Comparison of ENCODE assay signal across 32 cellular contexts in the genomic region with DNA sequence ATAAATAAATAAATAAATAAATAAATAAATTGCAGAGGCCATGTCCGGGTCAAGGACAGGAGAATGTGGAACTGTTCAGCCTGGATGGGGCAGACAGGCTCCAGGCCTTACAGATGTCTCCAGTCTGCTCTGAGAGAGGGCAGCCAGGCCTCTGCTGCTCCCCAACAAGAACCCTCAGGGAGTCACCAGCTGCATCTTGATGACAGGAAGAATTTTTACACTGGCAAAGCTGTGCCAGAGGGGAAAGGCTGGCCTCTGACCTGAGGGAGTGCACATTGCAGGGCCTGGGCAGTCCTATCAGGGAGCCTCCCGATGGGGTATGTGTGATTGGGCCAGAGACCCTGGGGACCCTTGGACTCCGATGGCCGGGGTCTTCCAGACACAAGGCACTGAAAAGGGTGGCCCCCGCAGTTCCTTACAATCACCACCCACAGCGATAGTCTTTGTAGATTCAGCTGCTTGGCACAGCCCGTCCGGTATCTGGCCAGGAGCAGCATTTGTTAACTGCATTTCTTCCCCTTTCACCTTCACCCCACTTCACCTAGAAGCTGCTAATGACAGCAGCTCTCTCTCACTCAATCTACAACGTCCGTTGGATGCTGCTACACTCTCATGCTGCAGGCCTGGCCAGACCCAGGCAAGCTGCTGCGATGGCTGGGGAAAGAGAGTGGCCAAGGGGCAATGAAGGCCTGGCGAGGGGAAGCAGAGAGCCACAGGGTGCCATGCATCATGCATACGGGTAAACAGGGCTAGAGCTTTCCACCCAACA. TPM values are rescaled to one million over a fixed set of nuclear protein-coding genes. Genes with fewer than 3 reads are reported as not detected.
A peak's percentile ranks its signal among the peaks of the same experiment; 100 is the strongest.
DNase-seq lines count a peak whose midpoint lies in the region; ATAC-seq and TF ChIP-seq lines count a peak whose summit lies in the region.
"Had no signal": no experiment of that assay in that cellular context is flagged by ENCODE, and none has a peak within 500 bp of the region (broad histone marks: within the 10 kb centered on the region; RNA-seq: fewer than 3 reads in every experiment).

No MANE protein-coding gene starts in this region.

- ATAC-seq in Right ventricle myocardium superior (ENCODE audit: poor library complexity) (peak; percentile 73), GM21447 (IDR thresholded peaks at IDR 0.05; ENCODE audit: unreplicated experiment) (no peak), HG02642 (IDR thresholded peaks at IDR 0.05; ENCODE audit: poor library complexity, unreplicated experiment) (no peak)
- ATAC-seq: CD8-positive, alpha-beta T cell; GM12878; HepG2; K562 had no signal

- H2AFZ ChIP-seq in neural progenitor cell (replicated peaks), result no peak overlapping the region

- no peaks in the 10 kb centered on the region for H3K27me3 ChIP-seq in right atrium auricular region
- no peaks in the 10 kb centered on the region for H3K27me3 ChIP-seq in neural progenitor cell
- H3K27me3 ChIP-seq: SJCRH30 had no signal

- no peaks in the 10 kb centered on the region for H3K79me2 ChIP-seq in neural progenitor cell (ENCODE audit: low read depth)

- H3K27ac ChIP-seq in right atrium auricular region (no peak overlapping the region), neural progenitor cell (no peak overlapping the region)
- H3K27ac ChIP-seq: 22Rv1, C4-2B, SJCRH30 had no signal

- H3K36me3 ChIP-seq in right atrium auricular region (no peaks in the 10 kb centered on the region), neural progenitor cell (no peaks in the 10 kb centered on the region)
- H3K36me3 ChIP-seq: SJCRH30 had no signal

- H3F3A ChIP-seq in neural progenitor cell (ENCODE audit: low read depth), result no peaks in the 10 kb centered on the region

- intact Hi-C loops in Right ventricle myocardium superior (cut with DNase I), result no loop called here

- no peak overlapping the region for H3K4me3 Mint-ChIP-seq in neural progenitor cell
- H3K4me3 Mint-ChIP-seq: B cell; CD8-positive, alpha-beta T cell had no signal

- H3K4me2 ChIP-seq in neural progenitor cell, result no peak overlapping the region

- H3K27ac Mint-ChIP-seq in neural progenitor cell, result peak overlapping the region; percentile 78
- H3K27ac Mint-ChIP-seq: B cell; CD8-positive, alpha-beta T cell had no signal

- H3K36me3 Mint-ChIP-seq in neural progenitor cell, result no peaks in the 10 kb centered on the region
- H3K36me3 Mint-ChIP-seq: CD8-positive, alpha-beta T cell had no signal

- no peaks in the 10 kb centered on the region for H4K20me1 ChIP-seq in neural progenitor cell (ENCODE audit: low read depth)

- H3K9ac ChIP-seq in neural progenitor cell, result no peak overlapping the region

- TF ChIP-seq CTCF in right atrium auricular region (IDR thresholded peaks at IDR 0.05), result no peak
- TF ChIP-seq CTCF in neural progenitor cell (IDR thresholded peaks at IDR 0.05), result no peak

- H3K4me1 ChIP-seq in right atrium auricular region (no peaks in the 10 kb centered on the region), neural progenitor cell (no peaks in the 10 kb centered on the region)
- H3K4me1 ChIP-seq: SJCRH30 had no signal

- H3K9me3 Mint-ChIP-seq in neural progenitor cell, result no peaks in the 10 kb centered on the region
- H3K9me3 Mint-ChIP-seq: CD8-positive, alpha-beta T cell had no signal

- peaks cover 13% of the 10 kb centered on the region for H3K27me3 Mint-ChIP-seq in neural progenitor cell (ENCODE audit: insufficient read depth, low read depth)

- peak; percentile 6 for DNase-seq in NCI-H2227 (lab: John Stamatoyannopoulos, UW; ENCODE audit: unreplicated experiment)
- no peak for DNase-seq in NCI-H2227 treated with DMSO at 0.1 percent for 48 hours (lab: John Stamatoyannopoulos, UW)
- no peak for DNase-seq in Right ventricle myocardium superior
- no peak for DNase-seq in right atrium auricular region (ENCODE audit: low spot score)
- DNase-seq in neural progenitor cell (ENCODE audit: low spot score), result no peak
- DNase-seq in GM19240 (ENCODE audit: insufficient read length, low spot score), result no peak
- DNase-seq: CD8-positive, alpha-beta T cell; DMS 273 treated with DMSO at 0.1 percent for 48 hours; DMS79; EL; GDM1; Kasumi-1; NCI-H1092 treated with DMSO at 0.1 percent for 48 hours; NCI-H1436; NCI-H187; NCI-H2081 treated with DMSO at 0.1 percent for 48 hours; NCI-H2171 treated with DMSO at 0.1 percent for 48 hours; NCI-H446; NCI-H524 treated with DMSO at 0.1 percent for 48 hours; NCI-H774; SJCRH30 had no signal

- no peaks in the 10 kb centered on the region for H3K9me3 ChIP-seq in right atrium auricular region
- no peaks in the 10 kb centered on the region for H3K9me3 ChIP-seq in neural progenitor cell (ENCODE audit: low read depth)
- H3K9me3 ChIP-seq: SJCRH30 had no signal

- no peak overlapping the region for H3K4me3 ChIP-seq in right atrium auricular region
- no peak overlapping the region for H3K4me3 ChIP-seq in neural progenitor cell
- H3K4me3 ChIP-seq: GM12878, K562, SJCRH30 had no signal

- H3K4me1 Mint-ChIP-seq in neural progenitor cell, result peaks cover 7% of the 10 kb centered on the region
- H3K4me1 Mint-ChIP-seq: B cell had no signal

RNA-seq across cellular contexts. Expression of a gene that starts 8.1 kb away (rescaled TPM):
- total RNA-seq in Right ventricle myocardium superior (0.13 TPM), right atrium auricular region (not detected), neural progenitor cell (ENCODE audit: low replicate concordance) (0.09 TPM in 1 of 2 replicates, not detected in the other)
- total RNA-seq: B cell; CD8-positive, alpha-beta T cell; H4; HT1080; M059J; SJCRH30 had no signal

RNA-seq across cellular contexts. Expression of a gene that starts 42.8 kb away (rescaled TPM):
- total RNA-seq in Right ventricle myocardium superior (20.7 TPM), right atrium auricular region (10 to 100 TPM in 1 of 2 donors, 1 to 10 TPM in 1; 2.7 to 27.7 TPM), neural progenitor cell (ENCODE audit: low replicate concordance) (1.7 and 4.4 TPM in 2 replicates)
- total RNA-seq: CD8-positive, alpha-beta T cell had no signal

RNA-seq across cellular contexts. Expression of a gene that starts 56.9 kb away (rescaled TPM):
- 4.9 TPM for total RNA-seq in Right ventricle myocardium superior
- 1 to 10 TPM; 6.3 to 8.1 TPM for total RNA-seq in right atrium auricular region
- total RNA-seq in neural progenitor cell (ENCODE audit: low replicate concordance), result 9.7 and 9.9 TPM in 2 replicates
- total RNA-seq: CD8-positive, alpha-beta T cell; H4; K562 had no signal
